ENCODE assay signal across 1 cellular context in genomic region chr16:30997000-30997886, GRCh38.
A peak's percentile ranks its signal among the peaks of the same experiment; 100 is the strongest.
TF ChIP-seq lines count a peak whose summit lies in the region.

No MANE protein-coding gene starts in this region.

TF ChIP-seq in HEK293, 187 proteins besides CTCF, POLR2A, EP300 and RAD21 (continued from another document and continues in another):
- TF ChIP-seq PRDM2 (tag by site-specific recombination; IDR thresholded peaks at IDR 0.05; ENCODE audit: borderline replicate concordance) (no peak), ZNF677 (tag by site-specific recombination; IDR thresholded peaks at IDR 0.05) (no peak), ZEB2 (tag by site-specific recombination; IDR thresholded peaks at IDR 0.05) (no peak), PRDM1 (tag by site-specific recombination; IDR thresholded peaks at IDR 0.05) (no peak), TSHZ1 (tag by site-specific recombination; IDR thresholded peaks at IDR 0.05; ENCODE audit: borderline replicate concordance) (no peak), ZNF658 (tag by site-specific recombination; IDR thresholded peaks at IDR 0.05) (no peak), ZNF138 (tag by site-specific recombination; IDR thresholded peaks at IDR 0.05; ENCODE audit: borderline replicate concordance) (no peak), PATZ1 (tag by site-specific recombination; IDR thresholded peaks at IDR 0.05) (peak; percentile 74), ZXDB (tag by site-specific recombination; IDR thresholded peaks at IDR 0.05) (no peak), ZFP69B (tag by site-specific recombination; IDR thresholded peaks at IDR 0.05) (peak; percentile 85), ZNF18 (tag by site-specific recombination; IDR thresholded peaks at IDR 0.05) (no peak), ZFHX2 (tag by site-specific recombination; conservative IDR thresholded peaks at IDR 0.05) (0 out of 2 replicates have a peak, but pooled peaks have one; percentile 11), ZBTB26 (tag by site-specific recombination; optimal IDR thresholded peaks at IDR 0.05) (peak; percentile 16), ZNF146 (tag by site-specific recombination; IDR thresholded peaks at IDR 0.05) (peak; percentile 12; the same call in 1 of the 2 replicates), HOXA7 (CRISPR knock-in tag; IDR thresholded peaks at IDR 0.05; ENCODE audit: borderline replicate concordance) (no peak), KLF9 (tag by site-specific recombination; IDR thresholded peaks at IDR 0.05; ENCODE audit: low read depth) (peak; percentile 95), ZSCAN5A (tag by site-specific recombination; IDR thresholded peaks at IDR 0.05) (no peak), INSM2 (tag by site-specific recombination; IDR thresholded peaks at IDR 0.05) (0 out of 2 replicates have a peak, but pooled peaks have one; percentile 31), ZNF37A (tag by site-specific recombination; IDR thresholded peaks at IDR 0.05) (no peak), ZNF777 (tag by site-specific recombination; IDR thresholded peaks at IDR 0.05; ENCODE audit: borderline replicate concordance) (no peak), ZBTB11 (tag by site-specific recombination; conservative IDR thresholded peaks at IDR 0.05; ENCODE audit: low read depth) (no peak), KLF17 (tag by site-specific recombination; IDR thresholded peaks at IDR 0.05) (peak; percentile 70), PBX3 (CRISPR knock-in tag; IDR thresholded peaks at IDR 0.05) (0 out of 2 replicates have a peak, but pooled peaks have one; percentile 25)
